In genomic region chr1:17667641-17668040, GRCh38 we compare ENCODE assay signal across 1 cellular context.
TF ChIP-seq lines count a peak whose summit lies in the region.

No MANE protein-coding gene starts in this region.

TF ChIP-seq in WTC11, 78 proteins besides CTCF, POLR2A, EP300 and RAD21 (continued from another document):
- TF ChIP-seq PREB (CRISPR knock-in tag; IDR thresholded peaks at IDR 0.05; ENCODE audit: borderline replicate concordance) (no peak), NR2C2 (CRISPR knock-in tag; IDR thresholded peaks at IDR 0.05) (no peak), SP1 (CRISPR knock-in tag; conservative IDR thresholded peaks at IDR 0.05) (no peak), GABPB1 (CRISPR knock-in tag; IDR thresholded peaks at IDR 0.05) (no peak)
